Comparison of ENCODE assay signal across 1 cellular context in genomic region chr22:20531154-20531403, GRCh38.
TF ChIP-seq lines count a peak whose summit lies in the region.

No MANE protein-coding gene starts in this region.

TF ChIP-seq in WTC11, 78 proteins besides CTCF, POLR2A, EP300 and RAD21 (continued from another document):
- TF ChIP-seq, protein P1, sequence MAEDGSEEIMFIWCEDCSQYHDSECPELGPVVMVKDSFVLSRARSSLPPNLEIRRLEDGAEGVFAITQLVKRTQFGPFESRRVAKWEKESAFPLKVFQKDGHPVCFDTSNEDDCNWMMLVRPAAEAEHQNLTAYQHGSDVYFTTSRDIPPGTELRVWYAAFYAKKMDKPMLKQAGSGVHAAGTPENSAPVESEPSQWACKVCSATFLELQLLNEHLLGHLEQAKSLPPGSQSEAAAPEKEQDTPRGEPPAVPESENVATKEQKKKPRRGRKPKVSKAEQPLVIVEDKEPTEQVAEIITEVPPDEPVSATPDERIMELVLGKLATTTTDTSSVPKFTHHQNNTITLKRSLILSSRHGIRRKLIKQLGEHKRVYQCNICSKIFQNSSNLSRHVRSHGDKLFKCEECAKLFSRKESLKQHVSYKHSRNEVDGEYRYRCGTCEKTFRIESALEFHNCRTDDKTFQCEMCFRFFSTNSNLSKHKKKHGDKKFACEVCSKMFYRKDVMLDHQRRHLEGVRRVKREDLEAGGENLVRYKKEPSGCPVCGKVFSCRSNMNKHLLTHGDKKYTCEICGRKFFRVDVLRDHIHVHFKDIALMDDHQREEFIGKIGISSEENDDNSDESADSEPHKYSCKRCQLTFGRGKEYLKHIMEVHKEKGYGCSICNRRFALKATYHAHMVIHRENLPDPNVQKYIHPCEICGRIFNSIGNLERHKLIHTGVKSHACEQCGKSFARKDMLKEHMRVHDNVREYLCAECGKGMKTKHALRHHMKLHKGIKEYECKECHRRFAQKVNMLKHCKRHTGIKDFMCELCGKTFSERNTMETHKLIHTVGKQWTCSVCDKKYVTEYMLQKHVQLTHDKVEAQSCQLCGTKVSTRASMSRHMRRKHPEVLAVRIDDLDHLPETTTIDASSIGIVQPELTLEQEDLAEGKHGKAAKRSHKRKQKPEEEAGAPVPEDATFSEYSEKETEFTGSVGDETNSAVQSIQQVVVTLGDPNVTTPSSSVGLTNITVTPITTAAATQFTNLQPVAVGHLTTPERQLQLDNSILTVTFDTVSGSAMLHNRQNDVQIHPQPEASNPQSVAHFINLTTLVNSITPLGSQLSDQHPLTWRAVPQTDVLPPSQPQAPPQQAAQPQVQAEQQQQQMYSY (CRISPR knock-in tag; IDR thresholded peaks at IDR 0.05) = no peak
- TF ChIP-seq, protein P2, sequence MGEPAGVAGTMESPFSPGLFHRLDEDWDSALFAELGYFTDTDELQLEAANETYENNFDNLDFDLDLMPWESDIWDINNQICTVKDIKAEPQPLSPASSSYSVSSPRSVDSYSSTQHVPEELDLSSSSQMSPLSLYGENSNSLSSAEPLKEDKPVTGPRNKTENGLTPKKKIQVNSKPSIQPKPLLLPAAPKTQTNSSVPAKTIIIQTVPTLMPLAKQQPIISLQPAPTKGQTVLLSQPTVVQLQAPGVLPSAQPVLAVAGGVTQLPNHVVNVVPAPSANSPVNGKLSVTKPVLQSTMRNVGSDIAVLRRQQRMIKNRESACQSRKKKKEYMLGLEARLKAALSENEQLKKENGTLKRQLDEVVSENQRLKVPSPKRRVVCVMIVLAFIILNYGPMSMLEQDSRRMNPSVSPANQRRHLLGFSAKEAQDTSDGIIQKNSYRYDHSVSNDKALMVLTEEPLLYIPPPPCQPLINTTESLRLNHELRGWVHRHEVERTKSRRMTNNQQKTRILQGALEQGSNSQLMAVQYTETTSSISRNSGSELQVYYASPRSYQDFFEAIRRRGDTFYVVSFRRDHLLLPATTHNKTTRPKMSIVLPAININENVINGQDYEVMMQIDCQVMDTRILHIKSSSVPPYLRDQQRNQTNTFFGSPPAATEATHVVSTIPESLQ (CRISPR knock-in tag; IDR thresholded peaks at IDR 0.05) = no peak
- TF ChIP-seq TEAD4 (CRISPR knock-in tag; IDR thresholded peaks at IDR 0.05) = no peak
